ENCODE assay signal across 21 cellular contexts in the genomic region with DNA sequence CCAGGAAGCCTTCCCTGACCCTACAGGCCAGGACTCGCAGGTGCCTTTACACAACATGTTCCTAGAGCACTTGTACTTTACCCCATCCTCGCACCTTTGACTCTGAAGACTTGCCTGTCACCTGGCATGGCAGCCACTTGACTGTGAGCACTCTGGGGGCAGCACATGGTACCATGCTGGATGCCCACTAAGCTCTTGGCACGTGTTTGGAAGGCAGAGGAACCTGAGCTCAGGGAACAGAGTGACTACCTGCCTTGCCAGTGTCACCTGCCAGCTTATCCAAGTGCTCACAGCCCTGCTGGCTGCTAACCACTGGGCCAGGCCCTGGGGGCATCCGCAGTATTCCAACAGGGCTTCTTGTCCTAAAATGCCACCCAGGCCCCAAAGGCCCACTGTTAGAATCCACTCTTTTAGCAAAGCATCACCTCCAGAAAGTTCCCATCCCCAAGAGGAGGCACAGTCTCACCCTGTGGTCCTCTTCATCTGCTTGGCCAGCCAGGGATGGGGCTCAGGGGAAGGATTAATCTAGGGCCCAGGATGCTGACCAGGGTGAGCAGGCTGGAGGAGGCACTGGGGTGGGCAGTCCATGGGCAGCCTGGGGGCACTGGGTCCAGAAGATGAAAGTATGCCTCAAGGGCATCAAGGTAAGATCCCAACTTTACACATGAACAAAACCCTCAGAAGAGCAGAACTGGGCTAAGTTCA. TPM values are rescaled to one million over a fixed set of nuclear protein-coding genes. Genes with fewer than 3 reads are reported as not detected.
"Had no signal": no experiment of that assay in that cellular context is flagged by ENCODE, and none has a peak within 500 bp of the region (broad histone marks: within the 10 kb centered on the region; RNA-seq: fewer than 3 reads in every experiment).

No MANE protein-coding gene starts in this region.

- H3K9me3 ChIP-seq: SJSA1 had no signal

- H3K27ac ChIP-seq: KMS-11, SJSA1 had no signal

- H3K4me2 ChIP-seq: KMS-11 had no signal

- H3K4me3 ChIP-seq: K562, SJSA1 had no signal

- H3K9ac ChIP-seq: KMS-11 had no signal

- ATAC-seq: K562 had no signal

- H3K36me3 ChIP-seq: SJSA1 had no signal

- DNase-seq: Kasumi-1, MM.1S, NCI-H1092 treated with DMSO at 0.1 percent for 48 hours, NCI-H1436, NCI-H187, NCI-H2029, NCI-H2081 treated with DMSO at 0.1 percent for 48 hours, NCI-H2171, NCI-H226, NCI-H446, NCI-H510A, NCI-H524 treated with DMSO at 0.1 percent for 48 hours, NCI-H774, Right ventricle myocardium superior, RPMI8226, SIG-M5 had no signal

RNA-seq across cellular contexts. Expression of a gene that starts 57.0 kb away (rescaled TPM):
- total RNA-seq: K562, M059J had no signal
- polyA plus RNA-seq: IgD-negative memory B cell, K562 had no signal
